Comparison of ENCODE assay signal across 8 cellular contexts in genomic region chr4:83212041-83212851, GRCh38.
DNase-seq lines count a peak whose midpoint lies in the region; ATAC-seq and TF ChIP-seq lines count a peak whose summit lies in the region.

No MANE protein-coding gene starts in this region.

- no peaks in the 10 kb centered on the region for H3K9me3 ChIP-seq in PC-3 (ENCODE audit: low read length)

- H3K4me1 Mint-ChIP-seq in immature natural killer cell (peaks cover 89 to 97% of the 10 kb centered on the region in 2 donors), mesothelial cell of epicardium (no peaks in the 10 kb centered on the region)

- peak; percentile 16 for DNase-seq in activated CD4-positive, alpha-beta T cell treated with anti-CD3 and anti-CD28 coated beads for 1 hour
- DNase-seq in activated CD4-positive, alpha-beta T cell treated with anti-CD3 and anti-CD28 coated beads, Interleukin-2, amount 50 U/mL, for 48 hours, result no peak
- DNase-seq in T-helper 22 cell (ENCODE audit: low read depth) (peak; percentile 23), immature natural killer cell (peak; percentile 86 to 91 (median 89)), iPS-NIHi7 (ENCODE audit: extremely low spot score) (no peak), mesothelial cell of epicardium (ENCODE audit: low spot score in 2 of 2, unreplicated experiment in 2 of 2) (no peak), PC-3 (no peak)

- CTCF ChIA-PET in PC-3 (lab: Charles Lee), result no interaction called here

- H3K36me3 ChIP-seq in PC-3 (ENCODE audit: low read depth, low read length), result no peaks in the 10 kb centered on the region; the same call in 1 of the 2 replicates

- H3F3A ChIP-seq in PC-3 (ENCODE audit: low read length, unreplicated experiment), result no peaks in the 10 kb centered on the region

- peak; percentile 72 for ATAC-seq in HG03196 (IDR thresholded peaks at IDR 0.05; ENCODE audit: unreplicated experiment)
- ATAC-seq in PC-3, result no peak

- BruUV-seq in PC-3 (replicated peaks; lab: Mats Ljungman, UMichigan), result no TSS peak

- peaks cover 0 to 7% (median 2%) of the 10 kb centered on the region in 3 donors for H3K27me3 Mint-ChIP-seq in immature natural killer cell (ENCODE audit: low read depth in 3 of 3)
- H3K27me3 Mint-ChIP-seq in mesothelial cell of epicardium (ENCODE audit: low read depth), result no peaks in the 10 kb centered on the region

- intact Hi-C loops in PC-3 (cut with micrococcal nuclease), result no loop called here

- H3K36me3 Mint-ChIP-seq in immature natural killer cell, result peaks cover 0 to 3% (median 0%) of the 10 kb centered on the region in 3 donors
- H3K36me3 Mint-ChIP-seq in mesothelial cell of epicardium, result peaks cover 4% of the 10 kb centered on the region

- no peak overlapping the region for H3K4me3 ChIP-seq in PC-3 (ENCODE audit: low read length)

- no peaks in the 10 kb centered on the region for H3K27me3 ChIP-seq in PC-3 (ENCODE audit: low read length)

- H3K9ac ChIP-seq in PC-3 (ENCODE audit: low read length), result no peak overlapping the region

- no peaks in the 10 kb centered on the region for H3K79me2 ChIP-seq in PC-3 (ENCODE audit: low read length)

- H3K27ac Mint-ChIP-seq in immature natural killer cell, result peak overlapping the region; percentile 82 to 95 (median 92)
- H3K27ac Mint-ChIP-seq in mesothelial cell of epicardium, result no peak overlapping the region

- H3K4me2 ChIP-seq in PC-3 (ENCODE audit: low read length), result no peak overlapping the region

- H3K9me3 Mint-ChIP-seq in immature natural killer cell, result peaks cover 0 to 2% (median 0%) of the 10 kb centered on the region in 6 donors
- peaks cover 41% of the 10 kb centered on the region for H3K9me3 Mint-ChIP-seq in mesothelial cell of epicardium

- peaks cover 10% of the 10 kb centered on the region for H3K4me1 ChIP-seq in PC-3 (ENCODE audit: insufficient read depth, low read length)

- H3K9me2 ChIP-seq in PC-3 (replicated peaks; ENCODE audit: low read length), result no peaks in the 10 kb centered on the region

- H3K27ac ChIP-seq in PC-3 (ENCODE audit: low read length), result no peak overlapping the region

- no peaks in the 10 kb centered on the region for H4K20me1 ChIP-seq in PC-3 (ENCODE audit: low read length)

- TF ChIP-seq CTCF in mesothelial cell of epicardium (IDR thresholded peaks at IDR 0.05; ENCODE audit: unreplicated experiment), result no peak
- TF ChIP-seq CTCF in PC-3 (conservative IDR thresholded peaks at IDR 0.05; ENCODE audit: low read depth, low read length), result no peak

- peak overlapping the region; percentile 69 to 86 (median 83) for H3K4me3 Mint-ChIP-seq in immature natural killer cell
- no peak overlapping the region for H3K4me3 Mint-ChIP-seq in mesothelial cell of epicardium

- POLR2A ChIA-PET in PC-3 (lab: Charles Lee; ENCODE audit: unreplicated experiment), result no interaction called here

- no peak overlapping the region for H2AFZ ChIP-seq in PC-3 (ENCODE audit: low read length)

Comparison
In these comparisons a context has a peak if more than half of its experiments do, and no peak if none do; other contexts are left out.
1. DNase-seq: peak in activated CD4-positive, alpha-beta T cell treated with anti-CD3 and anti-CD28 coated beads for 1 hour (single experiment), T-helper 22 cell (single experiment) and immature natural killer cell (3 of 3); none in activated CD4-positive, alpha-beta T cell treated with anti-CD3 and anti-CD28 coated beads, Interleukin-2, amount 50 U/mL, for 48 hours (0 of 2), iPS-NIHi7 (single experiment), mesothelial cell of epicardium (0 of 2) and PC-3 (single experiment).